Comparison of ENCODE assay signal across 8 cellular contexts in the genomic region with DNA sequence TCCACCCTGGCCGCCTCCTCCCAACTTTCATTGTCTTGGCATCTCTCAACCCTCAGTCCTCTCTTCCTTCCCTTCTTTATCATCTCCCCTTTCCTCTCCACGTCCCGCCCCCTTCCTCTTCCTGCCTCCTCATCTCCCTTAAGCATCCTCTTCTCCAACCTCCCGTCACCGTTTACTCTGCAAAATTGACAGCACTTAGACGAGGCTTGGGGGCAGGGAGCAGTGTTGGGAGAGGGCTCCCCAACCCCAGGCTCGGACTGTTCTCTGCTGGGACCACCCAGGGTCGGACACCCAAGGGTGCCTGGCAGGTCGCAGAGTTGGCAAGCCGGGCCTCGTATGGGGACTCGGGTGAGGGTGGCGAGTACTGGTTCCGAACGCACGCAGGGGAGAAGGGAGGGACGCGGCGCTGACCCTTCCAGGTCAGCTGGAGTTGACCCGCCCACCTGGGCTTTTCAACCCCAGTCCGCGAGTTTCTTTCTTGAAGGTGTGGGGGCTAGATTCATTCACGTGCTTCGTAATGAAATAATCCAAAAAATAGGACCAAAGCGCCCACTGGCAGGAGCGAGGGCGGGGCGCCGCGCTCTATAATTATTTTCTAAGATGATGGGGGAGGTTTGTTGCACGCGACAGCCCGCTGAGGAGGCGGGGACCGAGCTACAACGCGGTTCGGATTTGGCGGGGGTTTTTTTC. TPM values are rescaled to one million over a fixed set of nuclear protein-coding genes. Genes with fewer than 3 reads are reported as not detected.
A peak's percentile ranks its signal among the peaks of the same experiment; 100 is the strongest.
DNase-seq lines count a peak whose midpoint lies in the region; ATAC-seq and TF ChIP-seq lines count a peak whose summit lies in the region.

No MANE protein-coding gene starts in this region.

- ATAC-seq in stimulated activated memory B cell treated with anti-CD40 and anti-IgM and Interleukin-4, amounts not matched to agents 10 μg/mL and 1 μg/mL and 100 μg/mL, for 72 hours: no peak
- ATAC-seq in GM21526 (IDR thresholded peaks at IDR 0.05; ENCODE audit: low FRiP score, unreplicated experiment) (no peak), GM19023 (IDR thresholded peaks at IDR 0.05; ENCODE audit: unreplicated experiment) (no peak)

- peak overlapping the region; percentile 94 for H3K27ac Mint-ChIP-seq in stimulated activated memory B cell treated with anti-CD40 and anti-IgM and Interleukin-4, amounts not matched to agents 10 μg/mL and 1 μg/mL and 100 μg/mL, for 72 hours

- DNase-seq in ELF-1 (ENCODE audit: low read depth, low spot score) (peak; percentile 55), NCI-H2227 (lab: John Stamatoyannopoulos, UW; ENCODE audit: unreplicated experiment) (peak; percentile 88), ascending aorta (ENCODE audit: low spot score in 2 of 2) (peak in 1 of 2 donors; percentile 75), NCI-H2029 (lab: John Stamatoyannopoulos, UW) (no peak)

- H3K4me3 ChIP-seq in ascending aorta (peak overlapping the region; percentile 62 to 70), iPS-20b (ENCODE audit: low read length) (peak overlapping the region; percentile 98)

- no peaks in the 10 kb centered on the region for H3K9me3 Mint-ChIP-seq in stimulated activated memory B cell treated with anti-CD40 and anti-IgM and Interleukin-4, amounts not matched to agents 10 μg/mL and 1 μg/mL and 100 μg/mL, for 72 hours

- H3K27me3 ChIP-seq in ascending aorta (no peaks in the 10 kb centered on the region), iPS-20b (ENCODE audit: insufficient read depth, low read length) (no peaks in the 10 kb centered on the region)

- peak overlapping the region; percentile 88 to 94 for H3K27ac ChIP-seq in ascending aorta
- H3K27ac ChIP-seq in iPS-20b (ENCODE audit: low read length): no peak overlapping the region

- intact Hi-C loops in ascending aorta (cut with DNase I): loop anchor here (10.0 kb wide), 1 partner anchor 560 kb away; a partner anchor contains a TSS

- peak overlapping the region; percentile 94 for H3K4me3 Mint-ChIP-seq in stimulated activated memory B cell treated with anti-CD40 and anti-IgM and Interleukin-4, amounts not matched to agents 10 μg/mL and 1 μg/mL and 100 μg/mL, for 72 hours

- no peaks in the 10 kb centered on the region for H3K9me3 ChIP-seq in ascending aorta
- no peaks in the 10 kb centered on the region for H3K9me3 ChIP-seq in iPS-20b (ENCODE audit: insufficient read depth, low read depth, low read length)

- peaks cover 79% of the 10 kb centered on the region for H3K4me1 Mint-ChIP-seq in stimulated activated memory B cell treated with anti-CD40 and anti-IgM and Interleukin-4, amounts not matched to agents 10 μg/mL and 1 μg/mL and 100 μg/mL, for 72 hours

- H3K36me3 ChIP-seq in ascending aorta (peaks cover 3 to 20% of the 10 kb centered on the region in 2 donors), iPS-20b (ENCODE audit: insufficient read depth, low read depth, low read length) (peaks cover 28% of the 10 kb centered on the region)

- no peaks in the 10 kb centered on the region for H3K27me3 Mint-ChIP-seq in stimulated activated memory B cell treated with anti-CD40 and anti-IgM and Interleukin-4, amounts not matched to agents 10 μg/mL and 1 μg/mL and 100 μg/mL, for 72 hours

- H3K9ac ChIP-seq in iPS-20b (ENCODE audit: low read depth, low read length): peak overlapping the region; percentile 95; the same call in 1 of the 2 replicates

- peaks cover 30% of the 10 kb centered on the region for H3K36me3 Mint-ChIP-seq in stimulated activated memory B cell treated with anti-CD40 and anti-IgM and Interleukin-4, amounts not matched to agents 10 μg/mL and 1 μg/mL and 100 μg/mL, for 72 hours

- no peak for TF ChIP-seq CTCF in ascending aorta (IDR thresholded peaks at IDR 0.05)

- H3K4me1 ChIP-seq in ascending aorta (peaks cover 3 to 45% of the 10 kb centered on the region in 2 donors), iPS-20b (ENCODE audit: insufficient read depth, low read length) (peaks cover 10% of the 10 kb centered on the region; the same call in 1 of the 2 replicates)

RNA-seq across cellular contexts. Expression of a gene that starts 0.8 kb away (rescaled TPM):
- total RNA-seq in ascending aorta: 54.3 TPM

RNA-seq across cellular contexts. Expression of a gene that starts 3.2 kb away (rescaled TPM):
- total RNA-seq in ascending aorta: 5.0 TPM

RNA-seq across cellular contexts. Expression of a gene that starts 5.1 kb away (rescaled TPM):
- total RNA-seq in ascending aorta: 244 TPM

RNA-seq across cellular contexts. Expression of a gene that starts 8.8 kb away (rescaled TPM):
- total RNA-seq in ascending aorta: 146 TPM

RNA-seq across cellular contexts. Expression of a gene that starts 24.6 kb away (rescaled TPM):
- total RNA-seq in ascending aorta: 28.6 TPM
